Comparison of ENCODE assay signal across 25 cellular contexts in genomic region chr4:56892686-56893085, GRCh38.
"Had no signal": no experiment of that assay in that cellular context is flagged by ENCODE, and none has a peak within 500 bp of the region (broad histone marks: within the 10 kb centered on the region; RNA-seq: fewer than 3 reads in every experiment).

No MANE protein-coding gene starts in this region.

- FAIRE-seq: endothelial cell of umbilical vein, keratinocyte had no signal

- H3K4me3 Mint-ChIP-seq: activated B cell treated with CpG ODN at 0.5 μM for 24 hours; activated CD8-positive, alpha-beta memory T cell treated with anti-CD3 and anti-CD28 coated beads, Interleukin-2, amount 10 ng/mL, durations not matched to agents 7 days and 5 days; activated CD8-positive, alpha-beta T cell treated with anti-CD3 and anti-CD28 coated beads, Interleukin-2, amount 10 ng/mL, durations not matched to agents 7 days and 5 days; activated naive CD4-positive, alpha-beta T cell treated with anti-CD3 and anti-CD28 coated beads, Interleukin-2, amount 50 U/mL, for 24 hours; activated naive CD8-positive, alpha-beta T cell treated with anti-CD3 and anti-CD28 coated beads, Interleukin-2, amount 50 U/mL, for 24 hours; naive B cell; nephron progenitor cell; stimulated activated effector memory CD8-positive, alpha-beta T cell treated with anti-CD3 and anti-CD28 coated beads, Interleukin-12 subunit alpha, Interleukin-12 subunit beta, amount 100 ng/mL, for 72 hours; stimulated activated naive CD8-positive, alpha-beta T cell treated with anti-CD3 and anti-CD28 coated beads, Interleukin-15, amount 100 ng/mL, for 72 hours; type B pancreatic cell had no signal

- H3K27ac Mint-ChIP-seq: activated B cell treated with CpG ODN at 0.5 μM for 24 hours; activated CD8-positive, alpha-beta memory T cell treated with anti-CD3 and anti-CD28 coated beads, Interleukin-2, amount 10 ng/mL, durations not matched to agents 7 days and 5 days; activated CD8-positive, alpha-beta T cell treated with anti-CD3 and anti-CD28 coated beads, Interleukin-2, amount 10 ng/mL, durations not matched to agents 7 days and 5 days; activated naive CD4-positive, alpha-beta T cell treated with anti-CD3 and anti-CD28 coated beads, Interleukin-2, amount 50 U/mL, for 24 hours; activated naive CD8-positive, alpha-beta T cell treated with anti-CD3 and anti-CD28 coated beads, Interleukin-2, amount 50 U/mL, for 24 hours; activated T-helper 2 cell treated with anti-CD3 and anti-CD28 coated beads, Interferon-gamma antibody, Interleukin-2, Interleukin-4, amounts not matched to agents 10 μg/mL and 5 μg/mL and 100 μg/mL, durations not matched to agents 14 hours and 24 hours and 36 hours; naive B cell; nephron progenitor cell; stimulated activated effector memory CD8-positive, alpha-beta T cell treated with anti-CD3 and anti-CD28 coated beads, Interleukin-12 subunit alpha, Interleukin-12 subunit beta, amount 100 ng/mL, for 72 hours; stimulated activated naive CD8-positive, alpha-beta T cell treated with anti-CD3 and anti-CD28 coated beads, Interleukin-15, amount 100 ng/mL, for 72 hours; type B pancreatic cell had no signal

- H3K9me3 Mint-ChIP-seq: activated naive CD4-positive, alpha-beta T cell treated with anti-CD3 and anti-CD28 coated beads, Interleukin-2, amount 50 U/mL, for 24 hours; activated naive CD8-positive, alpha-beta T cell treated with anti-CD3 and anti-CD28 coated beads, Interleukin-2, amount 50 U/mL, for 24 hours; activated T-helper 2 cell treated with anti-CD3 and anti-CD28 coated beads, Interferon-gamma antibody, Interleukin-2, Interleukin-4, amounts not matched to agents 10 μg/mL and 5 μg/mL and 100 μg/mL, durations not matched to agents 14 hours and 24 hours and 36 hours; stimulated activated effector memory CD8-positive, alpha-beta T cell treated with anti-CD3 and anti-CD28 coated beads, Interleukin-12 subunit alpha, Interleukin-12 subunit beta, amount 100 ng/mL, for 72 hours; type B pancreatic cell had no signal

- H3K4me1 Mint-ChIP-seq: activated B cell treated with CpG ODN at 0.5 μM for 24 hours; activated CD8-positive, alpha-beta memory T cell treated with anti-CD3 and anti-CD28 coated beads, Interleukin-2, amount 10 ng/mL, durations not matched to agents 7 days and 5 days; activated naive CD4-positive, alpha-beta T cell treated with anti-CD3 and anti-CD28 coated beads, Interleukin-2, amount 50 U/mL, for 24 hours; activated naive CD8-positive, alpha-beta T cell treated with anti-CD3 and anti-CD28 coated beads, Interleukin-2, amount 50 U/mL, for 24 hours; naive B cell; stimulated activated effector memory CD8-positive, alpha-beta T cell treated with anti-CD3 and anti-CD28 coated beads, Interleukin-12 subunit alpha, Interleukin-12 subunit beta, amount 100 ng/mL, for 72 hours; stimulated activated naive CD8-positive, alpha-beta T cell treated with anti-CD3 and anti-CD28 coated beads, Interleukin-15, amount 100 ng/mL, for 72 hours had no signal

- H3K36me3 Mint-ChIP-seq: activated CD8-positive, alpha-beta memory T cell treated with anti-CD3 and anti-CD28 coated beads, Interleukin-2, amount 10 ng/mL, durations not matched to agents 7 days and 5 days; activated naive CD4-positive, alpha-beta T cell treated with anti-CD3 and anti-CD28 coated beads, Interleukin-2, amount 50 U/mL, for 24 hours; naive B cell; stimulated activated effector memory CD8-positive, alpha-beta T cell treated with anti-CD3 and anti-CD28 coated beads, Interleukin-12 subunit alpha, Interleukin-12 subunit beta, amount 100 ng/mL, for 72 hours; type B pancreatic cell had no signal

- ATAC-seq: activated CD8-positive, alpha-beta memory T cell treated with anti-CD3 and anti-CD28 coated beads, Interleukin-2, amount 10 ng/mL, durations not matched to agents 7 days and 5 days; activated CD8-positive, alpha-beta T cell treated with anti-CD3 and anti-CD28 coated beads, Interleukin-2, amount 10 ng/mL, durations not matched to agents 7 days and 5 days; activated naive CD8-positive, alpha-beta T cell treated with anti-CD3 and anti-CD28 coated beads, Interleukin-2, amount 50 U/mL, for 24 hours; left cardiac atrium; sciatic nerve; stimulated activated effector memory CD8-positive, alpha-beta T cell treated with anti-CD3 and anti-CD28 coated beads, Interleukin-12 subunit alpha, Interleukin-12 subunit beta, amount 100 ng/mL, for 72 hours; stimulated activated naive CD8-positive, alpha-beta T cell treated with anti-CD3 and anti-CD28 coated beads, Interleukin-15, amount 100 ng/mL, for 72 hours had no signal

- DNase-seq: activated B cell treated with CpG ODN at 0.5 μM for 24 hours; activated CD8-positive, alpha-beta memory T cell treated with anti-CD3 and anti-CD28 coated beads, Interleukin-2, amount 10 ng/mL, durations not matched to agents 7 days and 5 days; activated CD8-positive, alpha-beta T cell treated with anti-CD3 and anti-CD28 coated beads, Interleukin-2, amount 10 ng/mL, durations not matched to agents 7 days and 5 days; activated naive CD8-positive, alpha-beta T cell treated with anti-CD3 and anti-CD28 coated beads, Interleukin-2, amount 50 U/mL, for 24 hours; activated T-cell treated with anti-CD3 and anti-CD28 coated beads, Interleukin-2, amount 50 U/mL, for 48 hours; amygdala; central memory CD4-positive, alpha-beta T cell; hippocampal formation; left cardiac atrium; mammary epithelial cell; naive B cell; nephron progenitor cell; retina; stimulated activated CD4-positive, alpha-beta T cell treated with anti-CD3 and anti-CD28 coated beads, Interleukin-12 subunit alpha, Interleukin-12 subunit beta, amount 100 ng/mL, for 4 hours; stimulated activated CD4-positive, alpha-beta T cell treated with anti-CD3 and anti-CD28 coated beads, Interleukin-4, amount 100 ng/mL, for 24 hours; stimulated activated naive CD8-positive, alpha-beta T cell treated with anti-CD3 and anti-CD28 coated beads, Interleukin-15, amount 100 ng/mL, for 72 hours; substantia nigra; T-helper 9 cell had no signal

- H3K27me3 Mint-ChIP-seq: activated B cell treated with CpG ODN at 0.5 μM for 24 hours, type B pancreatic cell had no signal
